ENCODE assay signal across 19 cellular contexts in the genomic region with DNA sequence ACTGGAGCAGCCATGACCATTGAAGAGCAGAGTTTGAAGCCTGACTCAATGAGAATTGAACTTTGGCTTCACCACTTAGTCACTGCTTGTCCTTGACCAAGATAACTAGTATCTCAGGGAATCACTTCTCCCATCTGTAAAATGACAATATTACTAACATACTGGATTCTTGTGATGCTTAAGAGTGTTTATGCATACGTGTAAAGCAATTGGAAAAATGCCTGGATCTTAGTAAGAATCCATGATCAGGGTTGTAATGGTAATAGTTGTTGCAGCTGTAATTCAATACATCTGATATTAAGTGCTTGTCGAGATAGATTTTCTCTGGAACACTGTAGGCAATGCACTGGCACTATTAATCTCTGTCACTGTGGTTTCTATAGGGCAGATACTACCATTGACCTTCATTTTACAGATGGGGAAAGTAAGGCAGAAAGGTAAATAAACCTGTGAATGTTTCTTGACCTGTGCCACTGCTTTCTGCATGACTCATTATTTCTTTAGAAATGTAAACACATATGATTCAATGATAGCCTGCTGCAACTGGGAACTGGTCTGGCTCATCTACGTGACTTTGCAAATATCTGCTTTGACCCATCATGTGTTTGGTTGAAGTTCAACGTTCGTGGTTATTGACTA.
A peak's percentile ranks its signal among the peaks of the same experiment; 100 is the strongest.
DNase-seq lines count a peak whose midpoint lies in the region; ATAC-seq, FAIRE-seq and TF ChIP-seq lines count a peak whose summit lies in the region.
"Had no signal": no experiment of that assay in that cellular context is flagged by ENCODE, and none has a peak within 500 bp of the region (broad histone marks: within the 10 kb centered on the region; RNA-seq: fewer than 3 reads in every experiment).

No MANE protein-coding gene starts in this region.

- H3K27ac ChIP-seq in SK-N-SH (ENCODE audit: low read depth in 2 of 2, low read length in 1 of 2) (no peak overlapping the region), thyroid gland (no peak overlapping the region)
- H3K27ac ChIP-seq: C4-2B, foreskin keratinocyte, neural progenitor cell had no signal

- no peak for TF ChIP-seq RAD21 in SK-N-SH (IDR thresholded peaks at IDR 0.05; ENCODE audit: low read length)

- no peaks in the 10 kb centered on the region for H3K9me3 Mint-ChIP-seq in nephron progenitor cell
- H3K9me3 Mint-ChIP-seq: neural progenitor cell had no signal

- intact Hi-C loops in thyroid gland (cut with DNase I): no loop called here

- no peak overlapping the region for H3K4me2 ChIP-seq in SK-N-SH
- H3K4me2 ChIP-seq: neural progenitor cell had no signal

- CTCF ChIA-PET in HEK293T (lab: Yijun Ruan, JAX) (no interaction called here), SK-N-SH (lab: Yijun Ruan, JAX) (interaction anchor here (1.3 kb wide), 1 partner anchor 14 kb away, joined by 5 read pairs; no protein-coding TSS in a partner anchor)

- H3K9me3 ChIP-seq in SK-N-SH: no peaks in the 10 kb centered on the region
- H3K9me3 ChIP-seq in thyroid gland: no peaks in the 10 kb centered on the region
- H3K9me3 ChIP-seq: HAP-1 had no signal

- H3K4me1 Mint-ChIP-seq in nephron progenitor cell: no peaks in the 10 kb centered on the region
- H3K4me1 Mint-ChIP-seq: neural progenitor cell had no signal

- H3K4me3 Mint-ChIP-seq in nephron progenitor cell: no peak overlapping the region
- H3K4me3 Mint-ChIP-seq: neural progenitor cell; T-helper 2 cell treated with Interferon-gamma antibody and Interleukin-4, amounts not matched to agents 5 μg/mL and 100 μg/mL, for 36 hours had no signal

- H3K27me3 Mint-ChIP-seq in nephron progenitor cell (ENCODE audit: low read depth, poor library complexity): no peaks in the 10 kb centered on the region

- TF ChIP-seq POLR2A in thyroid gland (IDR thresholded peaks at IDR 0.05) (no peak), GM18505 (IDR thresholded peaks at IDR 0.05; ENCODE audit: borderline replicate concordance, extremely low read depth, insufficient read depth, insufficient read length) (no peak)

- DNase-seq in D721Med (ENCODE audit: insufficient read length, low spot score) (no peak), HEK293T (ENCODE audit: extremely low spot score) (no peak), SK-N-SH (no peak), fibroblast of pulmonary artery (ENCODE audit: low read depth) (peak; percentile 26), nephron progenitor cell (no peak), thyroid gland (no peak)
- DNase-seq: activated CD4-positive, alpha-beta T cell treated with anti-CD3 and anti-CD28 coated beads, Interleukin-2, amount 50 U/mL, for 4 hours; anterior cingulate cortex; dermis blood vessel endothelial cell; foreskin keratinocyte; NCI-H526 treated with DMSO at 0.1 percent for 48 hours; stimulated activated CD4-positive, alpha-beta T cell treated with anti-CD3 and anti-CD28 coated beads, Interleukin-4, amount 100 ng/mL, for 24 hours had no signal

- no peaks in the 10 kb centered on the region for H4K20me1 ChIP-seq in SK-N-SH (ENCODE audit: insufficient read depth)

- no peaks in the 10 kb centered on the region for H3K79me2 ChIP-seq in SK-N-SH (ENCODE audit: insufficient read depth)

- H3K27me3 ChIP-seq in SK-N-SH (ENCODE audit: insufficient read depth) (no peaks in the 10 kb centered on the region), thyroid gland (no peaks in the 10 kb centered on the region)
- H3K27me3 ChIP-seq: foreskin keratinocyte, neural progenitor cell had no signal

- no peaks in the 10 kb centered on the region for H3K36me3 Mint-ChIP-seq in nephron progenitor cell (ENCODE audit: low read depth)
- H3K36me3 Mint-ChIP-seq: neural progenitor cell had no signal

- TF ChIP-seq CTCF in D721Med (IDR thresholded peaks at IDR 0.05; ENCODE audit: insufficient read depth, missing control alignments) (no peak), SK-N-SH (IDR thresholded peaks at IDR 0.05) (no peak), fibroblast of pulmonary artery (IDR thresholded peaks at IDR 0.05; ENCODE audit: low read length, missing control alignments) (no peak), nephron progenitor cell (IDR thresholded peaks at IDR 0.05) (no peak), thyroid gland (IDR thresholded peaks at IDR 0.05) (no peak)

- FAIRE-seq in D721Med (lab: Jason Lieb, UNC): peak; percentile 56

- no peaks in the 10 kb centered on the region for H3K9me2 ChIP-seq in SK-N-SH

- H2AFZ ChIP-seq in SK-N-SH (ENCODE audit: low read depth): no peak overlapping the region

- POLR2A ChIA-PET in HEK293T (lab: Yijun Ruan, JAX): no interaction called here
- POLR2A ChIA-PET in SK-N-SH (lab: Yijun Ruan, JAX): no interaction called here

- no peaks in the 10 kb centered on the region for H3F3A ChIP-seq in SK-N-SH (replicated peaks; ENCODE audit: insufficient read depth)

- no peak overlapping the region for H3K4me3 ChIP-seq in SK-N-SH (ENCODE audit: low read depth in 2 of 2, low read length in 1 of 2)
- H3K4me3 ChIP-seq in fibroblast of pulmonary artery (replicated peaks; ENCODE audit: low read depth, low read length): no peak overlapping the region
- H3K4me3 ChIP-seq in thyroid gland (replicated peaks in 1 of 3): no peak overlapping the region
- H3K4me3 ChIP-seq: HAP-1, neural progenitor cell had no signal

- no peak overlapping the region for H3K9ac ChIP-seq in SK-N-SH
- H3K9ac ChIP-seq: neural progenitor cell had no signal

- H3K4me1 ChIP-seq in SK-N-SH (ENCODE audit: control insufficient read depth in 1 of 2, insufficient read depth in 2 of 2, low read depth in 1 of 2, low read length in 1 of 2) (no peaks in the 10 kb centered on the region; a peak in 1 of 4 replicates), thyroid gland (no peaks in the 10 kb centered on the region)
- H3K4me1 ChIP-seq: foreskin keratinocyte, HAP-1, neural progenitor cell had no signal

- H3K36me3 ChIP-seq in SK-N-SH (replicated peaks in 1 of 2; ENCODE audit: control insufficient read depth in 1 of 2, insufficient read depth in 2 of 2, low read length in 1 of 2): no peaks in the 10 kb centered on the region
- H3K36me3 ChIP-seq in thyroid gland: no peaks in the 10 kb centered on the region
- H3K36me3 ChIP-seq: HAP-1, neural progenitor cell had no signal

- WGBS in SK-N-SH (ENCODE audit: low lambda C conversion rate): 51% methylated on average over 5 of the region's 5 CpGs
- WGBS in thyroid gland, 2 donors: 66 to 76% methylated on average over 5 of the region's 5 CpGs

- no peak overlapping the region for H3K27ac Mint-ChIP-seq in nephron progenitor cell
- H3K27ac Mint-ChIP-seq: T-helper 2 cell treated with Interferon-gamma antibody and Interleukin-4, amounts not matched to agents 5 μg/mL and 100 μg/mL, for 36 hours had no signal

- ATAC-seq in HG03175 (IDR thresholded peaks at IDR 0.05; ENCODE audit: unreplicated experiment): no peak
- ATAC-seq in GM18505 (IDR thresholded peaks at IDR 0.05; ENCODE audit: unreplicated experiment): no peak
- ATAC-seq: foreskin keratinocyte, sciatic nerve had no signal

- TF ChIP-seq EP300 in SK-N-SH (IDR thresholded peaks at IDR 0.05; ENCODE audit: borderline replicate concordance in 1 of 2, low read depth in 1 of 2, low read length in 1 of 2): no peak

TF ChIP-seq in HEK293T, 16 proteins besides CTCF, POLR2A, EP300 and RAD21:
- TF ChIP-seq SUZ12 (IDR thresholded peaks at IDR 0.05): no peak
- TF ChIP-seq, protein P1, sequence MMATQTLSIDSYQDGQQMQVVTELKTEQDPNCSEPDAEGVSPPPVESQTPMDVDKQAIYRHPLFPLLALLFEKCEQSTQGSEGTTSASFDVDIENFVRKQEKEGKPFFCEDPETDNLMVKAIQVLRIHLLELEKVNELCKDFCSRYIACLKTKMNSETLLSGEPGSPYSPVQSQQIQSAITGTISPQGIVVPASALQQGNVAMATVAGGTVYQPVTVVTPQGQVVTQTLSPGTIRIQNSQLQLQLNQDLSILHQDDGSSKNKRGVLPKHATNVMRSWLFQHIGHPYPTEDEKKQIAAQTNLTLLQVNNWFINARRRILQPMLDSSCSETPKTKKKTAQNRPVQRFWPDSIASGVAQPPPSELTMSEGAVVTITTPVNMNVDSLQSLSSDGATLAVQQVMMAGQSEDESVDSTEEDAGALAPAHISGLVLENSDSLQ (IDR thresholded peaks at IDR 0.05): peak; percentile 37; the same call in 1 of the 2 replicates

TF ChIP-seq in SK-N-SH, 30 proteins besides CTCF, POLR2A, EP300 and RAD21:
- no peak for TF ChIP-seq MXI1 (IDR thresholded peaks at IDR 0.05; ENCODE audit: low read depth, low read length)
- TF ChIP-seq TCF12 (IDR thresholded peaks at IDR 0.05): peak; percentile 23; the same call in 1 of the 2 replicates
- no peak for TF ChIP-seq ELF1 (IDR thresholded peaks at IDR 0.05)
- TF ChIP-seq, protein P2, sequence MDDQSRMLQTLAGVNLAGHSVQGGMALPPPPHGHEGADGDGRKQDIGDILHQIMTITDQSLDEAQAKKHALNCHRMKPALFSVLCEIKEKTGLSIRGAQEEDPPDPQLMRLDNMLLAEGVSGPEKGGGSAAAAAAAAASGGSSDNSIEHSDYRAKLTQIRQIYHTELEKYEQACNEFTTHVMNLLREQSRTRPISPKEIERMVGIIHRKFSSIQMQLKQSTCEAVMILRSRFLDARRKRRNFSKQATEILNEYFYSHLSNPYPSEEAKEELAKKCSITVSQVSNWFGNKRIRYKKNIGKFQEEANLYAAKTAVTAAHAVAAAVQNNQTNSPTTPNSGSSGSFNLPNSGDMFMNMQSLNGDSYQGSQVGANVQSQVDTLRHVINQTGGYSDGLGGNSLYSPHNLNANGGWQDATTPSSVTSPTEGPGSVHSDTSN (IDR thresholded peaks at IDR 0.05): 0 out of 2 replicates have a peak, but pooled peaks have one; percentile 11
- TF ChIP-seq RCOR1 (IDR thresholded peaks at IDR 0.05; ENCODE audit: low read length): no peak
TF ChIP-seq in SK-N-SH: peak in this region for 2.
